Comparison of ENCODE assay signal across 38 cellular contexts in the genomic region with DNA sequence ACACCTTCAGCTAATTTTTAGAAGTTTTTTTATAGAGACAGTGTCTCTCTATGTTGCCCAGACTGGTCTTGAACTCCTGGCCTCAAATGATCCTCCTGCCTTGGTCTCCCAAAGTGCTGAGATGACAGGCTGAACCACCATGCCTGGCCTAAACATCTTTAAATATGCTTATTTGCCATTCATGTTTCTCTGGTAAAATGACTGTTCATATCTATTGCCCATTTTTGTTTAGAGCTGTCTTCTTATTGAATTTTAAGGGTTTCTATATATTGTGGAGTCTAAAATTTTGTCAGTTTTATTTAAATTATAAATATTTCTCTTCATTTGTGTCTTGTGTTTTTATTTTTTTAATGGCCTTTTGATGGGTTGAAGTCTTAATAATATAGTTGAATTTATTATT. TPM values are rescaled to one million over a fixed set of nuclear protein-coding genes. Genes with fewer than 3 reads are reported as not detected.
"Had no signal": no experiment of that assay in that cellular context is flagged by ENCODE, and none has a peak within 500 bp of the region (broad histone marks: within the 10 kb centered on the region; RNA-seq: fewer than 3 reads in every experiment).

No MANE protein-coding gene starts in this region.

- H3K4me3 ChIP-seq: MG63 had no signal

- H3K27me3 ChIP-seq: MG63 had no signal

- DNase-seq: Karpas-422, Kasumi-1, MG63, MM.1S, MV-4-11, NCI-H1048, NCI-H1092, NCI-H1092 treated with DMSO at 0.1 percent for 48 hours, NCI-H1105, NCI-H1105 treated with DMSO at 0.1 percent for 48 hours, NCI-H1417, NCI-H1417 treated with DMSO at 0.1 percent for 48 hours, NCI-H1436, NCI-H1436 treated with DMSO at 0.1 percent for 48 hours, NCI-H146, NCI-H1694, NCI-H1694 treated with DMSO at 0.1 percent for 48 hours, NCI-H187, NCI-H187 treated with DMSO at 0.1 percent for 48 hours, NCI-H1930, NCI-H2029, NCI-H2029 treated with DMSO at 0.1 percent for 48 hours, NCI-H2081, NCI-H2081 treated with DMSO at 0.1 percent for 48 hours, NCI-H2107, NCI-H2171, NCI-H2171 treated with DMSO at 0.1 percent for 48 hours, NCI-H2227 treated with DMSO at 0.1 percent for 48 hours, NCI-H226, NCI-H345, NCI-H446, NCI-H446 treated with DMSO at 0.1 percent for 48 hours, NCI-H510A, NCI-H510A treated with DMSO at 0.1 percent for 48 hours had no signal

RNA-seq across cellular contexts. Expression of gene PM20D1, which starts 3.0 kb away (rescaled TPM):
- total RNA-seq: LHCN-M2, M059J, MCF 10A, NCI-H460 had no signal
